ENCODE assay signal across 22 cellular contexts in genomic region chr19:16309653-16310052, GRCh38. TPM values are rescaled to one million over a fixed set of nuclear protein-coding genes. Genes with fewer than 3 reads are reported as not detected.
DNase-seq lines count a peak whose midpoint lies in the region; ATAC-seq, FAIRE-seq and TF ChIP-seq lines count a peak whose summit lies in the region.
"Had no signal": no experiment of that assay in that cellular context is flagged by ENCODE, and none has a peak within 500 bp of the region (broad histone marks: within the 10 kb centered on the region; RNA-seq: fewer than 3 reads in every experiment).

No MANE protein-coding gene starts in this region.

- H3K9ac ChIP-seq in K562 (ENCODE audit: insufficient read depth in 1 of 2, low read depth in 2 of 2, low read length in 2 of 2) (no peak overlapping the region), H9 (ENCODE audit: extremely low read depth, insufficient read length, low read length) (no peak overlapping the region), neural progenitor cell (no peak overlapping the region)

- H3K9me1 ChIP-seq in K562 (ENCODE audit: control insufficient read depth, insufficient read depth, low read length) = no peaks in the 10 kb centered on the region

- no peak overlapping the region for H3K18ac ChIP-seq in H9 (ENCODE audit: insufficient read length, low read depth, low read length)

- no peaks in the 10 kb centered on the region for H3K9me3 ChIP-seq in HEK293 (ENCODE audit: control insufficient read depth, insufficient read depth, low read depth, low read length)
- no peaks in the 10 kb centered on the region for H3K9me3 ChIP-seq in K562 (replicated peaks; ENCODE audit: control insufficient read depth, insufficient read depth, low read depth, low read length)
- no peaks in the 10 kb centered on the region for H3K9me3 ChIP-seq in H9 (ENCODE audit: control insufficient read depth, low read depth, low read length)
- H3K9me3 ChIP-seq in neural progenitor cell (ENCODE audit: low read depth) = no peaks in the 10 kb centered on the region
- H3K9me3 ChIP-seq in tibial artery = no peaks in the 10 kb centered on the region
- H3K9me3 ChIP-seq: BE2C, HAP-1 had no signal

- 5% methylated on average over 3 of the region's 3 CpGs for WGBS in K562 (ENCODE audit: insufficient coverage, low coverage, missing lambda C conversion rate)
- no CpG with 5 or more reads among the region's 3 CpGs for WGBS in H9 (ENCODE audit: extremely low coverage, insufficient read length, low lambda C conversion rate)

- no peak overlapping the region for H3K27ac Mint-ChIP-seq in H9
- no peak overlapping the region for H3K27ac Mint-ChIP-seq in neural progenitor cell
- H3K27ac Mint-ChIP-seq: CD8-positive, alpha-beta memory T cell had no signal

- H3F3A ChIP-seq in neural progenitor cell (ENCODE audit: low read depth) = no peaks in the 10 kb centered on the region

- no peak overlapping the region for H2AK5ac ChIP-seq in H9 (ENCODE audit: insufficient read length, low read length)

- no peaks in the 10 kb centered on the region for H4K20me1 ChIP-seq in K562 (replicated peaks; ENCODE audit: control insufficient read depth, insufficient read depth, low read length)
- no peaks in the 10 kb centered on the region for H4K20me1 ChIP-seq in H9 (ENCODE audit: control insufficient read depth, insufficient read depth, insufficient read length)
- no peaks in the 10 kb centered on the region for H4K20me1 ChIP-seq in neural progenitor cell (ENCODE audit: low read depth)

- no peak overlapping the region for H3K23ac ChIP-seq in H9 (ENCODE audit: insufficient read length, low read depth, low read length)

- H3K79me2 ChIP-seq in K562 (ENCODE audit: control insufficient read depth, insufficient read depth, low read length) = no peaks in the 10 kb centered on the region
- H3K79me2 ChIP-seq in H9 (ENCODE audit: insufficient read depth, low read length) = no peaks in the 10 kb centered on the region
- H3K79me2 ChIP-seq in neural progenitor cell (ENCODE audit: low read depth) = no peaks in the 10 kb centered on the region

- H3K23me2 ChIP-seq in H9 (ENCODE audit: insufficient read length, low read depth, low read length, poor library complexity, severe bottlenecking) = no peaks in the 10 kb centered on the region

- H2BK15ac ChIP-seq in H9 (ENCODE audit: low read depth, low read length) = no peak overlapping the region

- H3K4me3 Mint-ChIP-seq in H9 = no peak overlapping the region
- no peak overlapping the region for H3K4me3 Mint-ChIP-seq in neural progenitor cell
- H3K4me3 Mint-ChIP-seq: CD4-positive, CD25-positive, alpha-beta regulatory T cell; CD8-positive, alpha-beta memory T cell had no signal

- peaks cover 0 to 9% of the 10 kb centered on the region in 2 experiments; a peak in 2 of 4 replicates for H3K4me1 Mint-ChIP-seq in H9
- no peaks in the 10 kb centered on the region for H3K4me1 Mint-ChIP-seq in neural progenitor cell

- no peak overlapping the region for H3K4me3 ChIP-seq in HEK293 (ENCODE audit: low read depth, low read length)
- H3K4me3 ChIP-seq in K562 = no peak overlapping the region
- no peak overlapping the region for H3K4me3 ChIP-seq in neural progenitor cell
- H3K4me3 ChIP-seq in tibial artery = no peak overlapping the region
- H3K4me3 ChIP-seq: GM12878, HAP-1 had no signal

- no peak overlapping the region for H3K4me2 ChIP-seq in K562 (ENCODE audit: insufficient read depth, low read length)
- H3K4me2 ChIP-seq in H9 (ENCODE audit: insufficient read depth, insufficient read length, low read length) = no peak overlapping the region
- no peak overlapping the region for H3K4me2 ChIP-seq in neural progenitor cell

- no peak for TF ChIP-seq EP300 in K562 (IDR thresholded peaks at IDR 0.05; ENCODE audit: low read length)

- TF ChIP-seq RAD21 in K562 (CRISPR knock-in tag; conservative IDR thresholded peaks at IDR 0.05 in 1 of 2, IDR thresholded peaks at IDR 0.05 in 1 of 2) = no peak

- no peak overlapping the region for H2BK20ac ChIP-seq in H9 (ENCODE audit: low read depth, low read length, poor library complexity, severe bottlenecking)

- CTCF ChIA-PET in HEK293 (lab: Yijun Ruan, JAX) (no interaction called here), K562 (lab: Yijun Ruan, JAX; ENCODE audit: low intra/inter-chr PET ratio) (no interaction called here)

- H3K27me3 ChIP-seq in K562 (ENCODE audit: control insufficient read depth in 2 of 2, insufficient read depth in 2 of 2, low read length in 2 of 2) (peaks cover 2 to 20% of the 10 kb centered on the region in 2 experiments; a peak in 3 of 5 replicates), H9 (ENCODE audit: insufficient read depth, low read length) (no peaks in the 10 kb centered on the region), neural progenitor cell (no peaks in the 10 kb centered on the region), tibial artery (no peaks in the 10 kb centered on the region)
- H3K27me3 ChIP-seq: BE2C had no signal

- H2AFZ ChIP-seq in K562 (ENCODE audit: low read depth, low read length) = no peak overlapping the region
- H2AFZ ChIP-seq in H9 (ENCODE audit: low read length) = no peak overlapping the region
- no peak overlapping the region for H2AFZ ChIP-seq in neural progenitor cell (replicated peaks)

- no peak overlapping the region for H4K8ac ChIP-seq in H9 (replicated peaks; ENCODE audit: insufficient read length, low read depth, low read length)

- in situ Hi-C loops in K562 (cut with MboI) = no loop called here

- H2BK12ac ChIP-seq in H9 (ENCODE audit: insufficient read length, low read depth, low read length) = no peak overlapping the region

- H3K36me3 Mint-ChIP-seq in H9 (ENCODE audit: insufficient read depth in 1 of 3, low read depth in 3 of 3) (no peaks in the 10 kb centered on the region), neural progenitor cell (no peaks in the 10 kb centered on the region)
- H3K36me3 Mint-ChIP-seq: CD4-positive, CD25-positive, alpha-beta regulatory T cell had no signal

- H2BK5ac ChIP-seq in H9 (ENCODE audit: insufficient read length, low read length) = no peak overlapping the region

- intact Hi-C loops in K562 (cut with micrococcal nuclease) = no loop called here
- intact Hi-C loops in tibial artery (cut with DNase I; ENCODE audit: low total_unique reads) = no loop called here

- DNase-seq in K562 (ENCODE audit: extremely low read depth in 1 of 4, low spot score in 3 of 4) (no peak), pulmonary artery endothelial cell (ENCODE audit: low read depth, low spot score) (peak; percentile 39), H9 (no peak), neural progenitor cell (ENCODE audit: low spot score) (no peak), medulla oblongata (ENCODE audit: extremely low spot score) (no peak), tibial artery (no peak)
- DNase-seq: 8988T; BE2C; C1 segment of cervical spinal cord; CD4-positive, CD25-positive, alpha-beta regulatory T cell; CD8-positive, alpha-beta memory T cell; COR-L47; DMS 273 treated with DMSO at 0.1 percent for 48 hours; DMS53; DND-41; EL; GOT3 had no signal

- no peak overlapping the region for H3K4ac ChIP-seq in H9 (ENCODE audit: low read depth, low read length)

- no peak overlapping the region for H4K5ac ChIP-seq in H9 (ENCODE audit: insufficient read length, low read depth, low read length)

- H3K14ac ChIP-seq in H9 (ENCODE audit: insufficient read depth, low read length) = no peak overlapping the region

- FAIRE-seq in K562 (lab: Jason Lieb, UNC) = no peak
- FAIRE-seq: GM12878, HepG2 had no signal

- H3T11ph ChIP-seq in H9 (ENCODE audit: low read length) = no peak overlapping the region

- POLR2A ChIA-PET in HEK293 (lab: Yijun Ruan, JAX) = no interaction called here
- POLR2A ChIA-PET in K562 (lab: Yijun Ruan, JAX) = no interaction called here

- H3K79me1 ChIP-seq in H9 (ENCODE audit: insufficient read depth, low read depth, low read length, poor library complexity, severe bottlenecking) = no peaks in the 10 kb centered on the region

- TF ChIP-seq POLR2A in K562 (conservative IDR thresholded peaks at IDR 0.05) = no peak

- no peaks in the 10 kb centered on the region for H3K4me1 ChIP-seq in HEK293 (ENCODE audit: control insufficient read depth, insufficient read depth, low read length)
- H3K4me1 ChIP-seq in K562 (replicated peaks in 1 of 2; ENCODE audit: control insufficient read depth in 2 of 2, insufficient read depth in 2 of 2, low read length in 2 of 2) = peaks cover 0 to 4% of the 10 kb centered on the region in 2 experiments; a peak in 2 of 5 replicates
- no peaks in the 10 kb centered on the region for H3K4me1 ChIP-seq in H9 (ENCODE audit: insufficient read depth, low read length)
- H3K4me1 ChIP-seq in neural progenitor cell = no peaks in the 10 kb centered on the region
- peaks cover 0 to 21% (median 7%) of the 10 kb centered on the region in 4 donors for H3K4me1 ChIP-seq in tibial artery
- H3K4me1 ChIP-seq: BE2C, HAP-1 had no signal

- TF ChIP-seq CTCF in HEK293 (tag by site-specific recombination; IDR thresholded peaks at IDR 0.05) (no peak), K562 (IDR thresholded peaks at IDR 0.05 in 2 of 3, conservative IDR thresholded peaks at IDR 0.05 in 1 of 3; ENCODE audit: insufficient read depth in 2 of 3, low read depth in 1 of 3, low read length in 3 of 3) (no peak), H9 (conservative IDR thresholded peaks at IDR 0.05) (no peak), neural progenitor cell (IDR thresholded peaks at IDR 0.05) (no peak), tibial artery (IDR thresholded peaks at IDR 0.05) (no peak)

- H3K56ac ChIP-seq in H9 (ENCODE audit: insufficient read length, low read depth, low read length) = no peak overlapping the region

- no peak overlapping the region for H2BK120ac ChIP-seq in H9 (ENCODE audit: low read depth, low read length, poor library complexity, severe bottlenecking)

- H3K27me3 Mint-ChIP-seq in H9 (ENCODE audit: low read depth) = peaks cover 1% of the 10 kb centered on the region
- peaks cover 6% of the 10 kb centered on the region for H3K27me3 Mint-ChIP-seq in neural progenitor cell (ENCODE audit: insufficient read depth, low read depth)
- H3K27me3 Mint-ChIP-seq: CD4-positive, CD25-positive, alpha-beta regulatory T cell had no signal

- H3K27ac ChIP-seq in HEK293 (ENCODE audit: extremely low read depth, low read depth, low read length) (no peak overlapping the region), K562 (ENCODE audit: extremely low read depth, low read depth, low read length) (no peak overlapping the region), H9 (ENCODE audit: insufficient read length, low read depth, low read length) (no peak overlapping the region), neural progenitor cell (no peak overlapping the region), tibial artery (no peak overlapping the region)

- ATAC-seq in K562 (no peak), esophagus mucosa (peak; percentile 19)
- ATAC-seq: GM12878, HepG2 had no signal

- no TSS peak for BruUV-seq in K562 (replicated peaks; lab: Mats Ljungman, UMichigan)

- H3K36me3 ChIP-seq in HEK293 (ENCODE audit: control insufficient read depth in 2 of 2, insufficient read depth in 1 of 2, low read length in 2 of 2) = no peaks in the 10 kb centered on the region
- no peaks in the 10 kb centered on the region for H3K36me3 ChIP-seq in K562 (ENCODE audit: control insufficient read depth, insufficient read depth, low read length)
- H3K36me3 ChIP-seq in neural progenitor cell = no peaks in the 10 kb centered on the region
- H3K36me3 ChIP-seq in tibial artery = no peaks in the 10 kb centered on the region
- H3K36me3 ChIP-seq: BE2C, HAP-1 had no signal

- H4K91ac ChIP-seq in H9 (ENCODE audit: insufficient read length, low read depth, low read length) = no peak overlapping the region

- no peaks in the 10 kb centered on the region; a peak in 3 of 5 replicates for H3K9me3 Mint-ChIP-seq in H9
- no peaks in the 10 kb centered on the region for H3K9me3 Mint-ChIP-seq in neural progenitor cell
- H3K9me3 Mint-ChIP-seq: CD4-positive, CD25-positive, alpha-beta regulatory T cell; CD8-positive, alpha-beta memory T cell had no signal

RNA-seq across cellular contexts. Expression of gene KLF2, which starts 15.0 kb away (rescaled TPM):
- total RNA-seq in K562 (2011; cell fraction: chromatin; rRNA removed; ENCODE audit: low replicate concordance) = not detected in 2 replicates
- 0.17 and 0.26 TPM in 2 replicates for total RNA-seq in K562 (2011; cell fraction: nucleolus; rRNA removed)
- total RNA-seq in K562 (2011; cell fraction: nucleoplasm; rRNA removed) = not detected in 2 replicates
- total RNA-seq in K562 (2014; rRNA removed) (0.20 TPM in 1 of 2 replicates, not detected in the other), K562 (2014; rRNA removed; fragmentation: Illumina TruSeq; extraction: Trizol) (0.07 TPM in 1 of 2 replicates, not detected in the other), K562 (2015; rRNA removed; fragmentation: Illumina TruSeq; extraction: Trizol) (not detected in 2 replicates), K562 (2021) (0.71 and 1.3 TPM in 2 replicates), esophagus mucosa (5.2 TPM), pulmonary artery endothelial cell (6.0 and 7.9 TPM in 2 replicates), H9 (2021) (0.24 and 0.33 TPM in 2 replicates), neural progenitor cell (ENCODE audit: low replicate concordance) (not detected in 2 replicates)
- polyA plus RNA-seq in K562 (2011; rRNA removed) (not detected in 2 replicates), K562 (2014; fragmentation: Illumina TruSeq; extraction: Trizol) (not detected in 2 replicates), K562 (2014; fragmentation: Nextera tagmentation; extraction: Ambion mirVana) (not detected), K562 (2014; rRNA removed) (0.19 TPM in 1 of 2 replicates, not detected in the other)
- 0.04 and 0.22 TPM in 2 replicates for polyA plus RNA-seq in K562 (2011; cell fraction: cytosol; rRNA removed)
- polyA plus RNA-seq in K562 (2011; cell fraction: nucleus; rRNA removed) = 0.17 and 0.40 TPM in 2 replicates
- 0.22 and 1.9 TPM in 2 replicates for polyA plus RNA-seq in K562 (2012)
- not detected in 2 replicates for polyA minus RNA-seq in K562 (2011; rRNA and poly(A)+ RNA removed)
- not detected in 2 replicates for polyA minus RNA-seq in K562 (2011; cell fraction: cytosol; rRNA and poly(A)+ RNA removed)
- polyA minus RNA-seq in K562 (2011; cell fraction: nucleus; rRNA and poly(A)+ RNA removed) = not detected in 2 replicates
- total RNA-seq: HepG2 had no signal
- polyA plus RNA-seq: HepG2 had no signal

Comparison
In these comparisons a context has a peak if more than half of its experiments do, and no peak if none do; other contexts are left out.
1. Of the 44 proteins assayed by ChIP-seq in both K562 and HEK293: peak only in K562: none; only in HEK293: none; in both: ZNF146; in neither: 43.